Comparison of ENCODE assay signal across 1 cellular context in the genomic region with DNA sequence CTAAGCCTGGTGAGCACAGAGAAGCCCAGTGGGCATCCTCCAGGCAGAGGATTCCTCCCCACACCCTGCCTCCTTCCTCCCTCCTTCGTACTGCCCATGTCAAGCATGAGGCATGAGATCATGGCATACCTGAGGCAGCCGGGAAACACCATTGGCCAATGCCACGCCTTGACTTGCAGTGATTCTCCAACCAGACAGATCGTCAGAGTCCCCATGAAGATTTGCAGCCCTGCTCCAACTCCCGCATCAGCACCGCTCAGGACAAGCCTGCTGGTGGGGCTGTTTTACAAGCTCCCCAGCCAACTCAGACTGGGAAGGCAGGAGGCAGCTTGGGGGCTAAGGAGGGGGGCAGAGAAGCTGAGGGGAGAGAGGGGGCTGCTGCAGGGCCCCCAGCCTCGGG.
TF ChIP-seq lines count a peak whose summit lies in the region.

No MANE protein-coding gene starts in this region.

TF ChIP-seq in HEK293, 187 proteins besides CTCF, POLR2A, EP300 and RAD21:
- TF ChIP-seq ZNF132 (tag by site-specific recombination; IDR thresholded peaks at IDR 0.05; ENCODE audit: borderline replicate concordance) (no peak), ZNF19 (tag by site-specific recombination; IDR thresholded peaks at IDR 0.05; ENCODE audit: low read depth) (no peak), ZNF571 (tag by site-specific recombination; IDR thresholded peaks at IDR 0.05) (no peak), ZNF501 (tag by site-specific recombination; IDR thresholded peaks at IDR 0.05) (no peak), ZXDB (tag by site-specific recombination; IDR thresholded peaks at IDR 0.05) (no peak), ZNF510 (tag by site-specific recombination; IDR thresholded peaks at IDR 0.05; ENCODE audit: insufficient replicate concordance) (no peak), HOXC10 (CRISPR knock-in tag; IDR thresholded peaks at IDR 0.05) (no peak), ZNF350 (tag by site-specific recombination; IDR thresholded peaks at IDR 0.05) (no peak), OVOL3 (tag by site-specific recombination; IDR thresholded peaks at IDR 0.05) (no peak), ZNF555 (tag by site-specific recombination; conservative IDR thresholded peaks at IDR 0.05) (no peak), ZNF423 (tag by site-specific recombination; IDR thresholded peaks at IDR 0.05) (no peak), ZNF202 (tag by site-specific recombination; IDR thresholded peaks at IDR 0.05; ENCODE audit: borderline replicate concordance) (no peak), ZNF670 (tag by site-specific recombination; IDR thresholded peaks at IDR 0.05; ENCODE audit: low read depth) (no peak), ZNF792 (tag by site-specific recombination; IDR thresholded peaks at IDR 0.05) (no peak), ZNF548 (tag by site-specific recombination; IDR thresholded peaks at IDR 0.05) (no peak), ZNF433 (tag by site-specific recombination; IDR thresholded peaks at IDR 0.05; ENCODE audit: low read depth) (no peak), ZEB2 (tag by site-specific recombination; IDR thresholded peaks at IDR 0.05) (0 out of 2 replicates have a peak, but pooled peaks have one; percentile 18), ZNF521 (tag by site-specific recombination; IDR thresholded peaks at IDR 0.05) (no peak), ZBTB8A (tag by site-specific recombination; IDR thresholded peaks at IDR 0.05) (no peak), GLIS1 (tag by site-specific recombination; IDR thresholded peaks at IDR 0.05) (peak; percentile 22; the same call in 1 of the 2 replicates), OSR2 (tag by site-specific recombination; IDR thresholded peaks at IDR 0.05) (no peak), WT1 (tag by site-specific recombination; IDR thresholded peaks at IDR 0.05) (no peak), ZBTB17 (tag by site-specific recombination; IDR thresholded peaks at IDR 0.05) (peak; percentile 38; the same call in 1 of the 2 replicates), ZFP69B (tag by site-specific recombination; IDR thresholded peaks at IDR 0.05) (no peak), ZNF211 (tag by site-specific recombination; IDR thresholded peaks at IDR 0.05; ENCODE audit: low read depth) (no peak), ZNF366 (tag by site-specific recombination; conservative IDR thresholded peaks at IDR 0.05) (no peak), ZNF626 (tag by site-specific recombination; IDR thresholded peaks at IDR 0.05) (no peak), BCL11A (tag by site-specific recombination; IDR thresholded peaks at IDR 0.05; ENCODE audit: low read depth) (no peak), ZNF266 (tag by site-specific recombination; IDR thresholded peaks at IDR 0.05; ENCODE audit: low read depth) (no peak), YY2 (tag by site-specific recombination; IDR thresholded peaks at IDR 0.05) (no peak), SALL2 (tag by site-specific recombination; IDR thresholded peaks at IDR 0.05; ENCODE audit: borderline replicate concordance) (no peak), MZF1 (tag by site-specific recombination; IDR thresholded peaks at IDR 0.05; ENCODE audit: borderline replicate concordance) (no peak), ZNF2 (tag by site-specific recombination; IDR thresholded peaks at IDR 0.05) (no peak), ZNF776 (tag by site-specific recombination; IDR thresholded peaks at IDR 0.05; ENCODE audit: borderline replicate concordance) (no peak), HOXA7 (CRISPR knock-in tag; IDR thresholded peaks at IDR 0.05; ENCODE audit: borderline replicate concordance) (no peak), GLIS2 (tag by site-specific recombination; IDR thresholded peaks at IDR 0.05) (0 out of 2 replicates have a peak, but pooled peaks have one; percentile 51), MEIS1 (CRISPR knock-in tag; IDR thresholded peaks at IDR 0.05; ENCODE audit: borderline replicate concordance) (no peak), EGR2 (tag by site-specific recombination; IDR thresholded peaks at IDR 0.05; ENCODE audit: low read depth) (peak; percentile 22; the same call in 1 of the 2 replicates), SP2 (tag by site-specific recombination; IDR thresholded peaks at IDR 0.05) (peak; percentile 32; the same call in 1 of the 2 replicates), ZNF610 (tag by site-specific recombination; IDR thresholded peaks at IDR 0.05; ENCODE audit: borderline replicate concordance) (no peak)
- TF ChIP-seq, protein P1, sequence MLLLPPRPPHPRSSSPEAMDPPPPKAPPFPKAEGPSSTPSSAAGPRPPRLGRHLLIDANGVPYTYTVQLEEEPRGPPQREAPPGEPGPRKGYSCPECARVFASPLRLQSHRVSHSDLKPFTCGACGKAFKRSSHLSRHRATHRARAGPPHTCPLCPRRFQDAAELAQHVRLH (tag by site-specific recombination; IDR thresholded peaks at IDR 0.05), result no peak
- TF ChIP-seq, protein P2, sequence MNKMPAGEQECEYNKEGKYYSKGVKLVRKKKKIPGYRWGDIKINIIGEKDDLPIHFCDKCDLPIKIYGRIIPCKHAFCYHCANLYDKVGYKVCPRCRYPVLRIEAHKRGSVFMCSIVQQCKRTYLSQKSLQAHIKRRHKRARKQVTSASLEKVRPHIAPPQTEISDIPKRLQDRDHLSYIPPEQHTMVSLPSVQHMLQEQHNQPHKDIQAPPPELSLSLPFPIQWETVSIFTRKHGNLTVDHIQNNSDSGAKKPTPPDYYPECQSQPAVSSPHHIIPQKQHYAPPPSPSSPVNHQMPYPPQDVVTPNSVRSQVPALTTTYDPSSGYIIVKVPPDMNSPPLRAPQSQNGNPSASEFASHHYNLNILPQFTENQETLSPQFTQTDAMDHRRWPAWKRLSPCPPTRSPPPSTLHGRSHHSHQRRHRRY (tag by site-specific recombination; IDR thresholded peaks at IDR 0.05), result no peak
- TF ChIP-seq, protein P3, sequence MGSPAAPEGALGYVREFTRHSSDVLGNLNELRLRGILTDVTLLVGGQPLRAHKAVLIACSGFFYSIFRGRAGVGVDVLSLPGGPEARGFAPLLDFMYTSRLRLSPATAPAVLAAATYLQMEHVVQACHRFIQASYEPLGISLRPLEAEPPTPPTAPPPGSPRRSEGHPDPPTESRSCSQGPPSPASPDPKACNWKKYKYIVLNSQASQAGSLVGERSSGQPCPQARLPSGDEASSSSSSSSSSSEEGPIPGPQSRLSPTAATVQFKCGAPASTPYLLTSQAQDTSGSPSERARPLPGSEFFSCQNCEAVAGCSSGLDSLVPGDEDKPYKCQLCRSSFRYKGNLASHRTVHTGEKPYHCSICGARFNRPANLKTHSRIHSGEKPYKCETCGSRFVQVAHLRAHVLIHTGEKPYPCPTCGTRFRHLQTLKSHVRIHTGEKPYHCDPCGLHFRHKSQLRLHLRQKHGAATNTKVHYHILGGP (tag by site-specific recombination; IDR thresholded peaks at IDR 0.05), result no peak
- TF ChIP-seq, protein P4, sequence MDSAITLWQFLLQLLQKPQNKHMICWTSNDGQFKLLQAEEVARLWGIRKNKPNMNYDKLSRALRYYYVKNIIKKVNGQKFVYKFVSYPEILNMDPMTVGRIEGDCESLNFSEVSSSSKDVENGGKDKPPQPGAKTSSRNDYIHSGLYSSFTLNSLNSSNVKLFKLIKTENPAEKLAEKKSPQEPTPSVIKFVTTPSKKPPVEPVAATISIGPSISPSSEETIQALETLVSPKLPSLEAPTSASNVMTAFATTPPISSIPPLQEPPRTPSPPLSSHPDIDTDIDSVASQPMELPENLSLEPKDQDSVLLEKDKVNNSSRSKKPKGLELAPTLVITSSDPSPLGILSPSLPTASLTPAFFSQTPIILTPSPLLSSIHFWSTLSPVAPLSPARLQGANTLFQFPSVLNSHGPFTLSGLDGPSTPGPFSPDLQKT (IDR thresholded peaks at IDR 0.05; ENCODE audit: borderline replicate concordance, low read depth, low read length), result no peak
- TF ChIP-seq, protein P5, sequence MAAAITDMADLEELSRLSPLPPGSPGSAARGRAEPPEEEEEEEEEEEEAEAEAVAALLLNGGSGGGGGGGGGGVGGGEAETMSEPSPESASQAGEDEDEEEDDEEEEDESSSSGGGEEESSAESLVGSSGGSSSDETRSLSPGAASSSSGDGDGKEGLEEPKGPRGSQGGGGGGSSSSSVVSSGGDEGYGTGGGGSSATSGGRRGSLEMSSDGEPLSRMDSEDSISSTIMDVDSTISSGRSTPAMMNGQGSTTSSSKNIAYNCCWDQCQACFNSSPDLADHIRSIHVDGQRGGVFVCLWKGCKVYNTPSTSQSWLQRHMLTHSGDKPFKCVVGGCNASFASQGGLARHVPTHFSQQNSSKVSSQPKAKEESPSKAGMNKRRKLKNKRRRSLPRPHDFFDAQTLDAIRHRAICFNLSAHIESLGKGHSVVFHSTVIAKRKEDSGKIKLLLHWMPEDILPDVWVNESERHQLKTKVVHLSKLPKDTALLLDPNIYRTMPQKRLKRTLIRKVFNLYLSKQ (tag by site-specific recombination; IDR thresholded peaks at IDR 0.05; ENCODE audit: borderline replicate concordance), result no peak
- TF ChIP-seq, protein P6, sequence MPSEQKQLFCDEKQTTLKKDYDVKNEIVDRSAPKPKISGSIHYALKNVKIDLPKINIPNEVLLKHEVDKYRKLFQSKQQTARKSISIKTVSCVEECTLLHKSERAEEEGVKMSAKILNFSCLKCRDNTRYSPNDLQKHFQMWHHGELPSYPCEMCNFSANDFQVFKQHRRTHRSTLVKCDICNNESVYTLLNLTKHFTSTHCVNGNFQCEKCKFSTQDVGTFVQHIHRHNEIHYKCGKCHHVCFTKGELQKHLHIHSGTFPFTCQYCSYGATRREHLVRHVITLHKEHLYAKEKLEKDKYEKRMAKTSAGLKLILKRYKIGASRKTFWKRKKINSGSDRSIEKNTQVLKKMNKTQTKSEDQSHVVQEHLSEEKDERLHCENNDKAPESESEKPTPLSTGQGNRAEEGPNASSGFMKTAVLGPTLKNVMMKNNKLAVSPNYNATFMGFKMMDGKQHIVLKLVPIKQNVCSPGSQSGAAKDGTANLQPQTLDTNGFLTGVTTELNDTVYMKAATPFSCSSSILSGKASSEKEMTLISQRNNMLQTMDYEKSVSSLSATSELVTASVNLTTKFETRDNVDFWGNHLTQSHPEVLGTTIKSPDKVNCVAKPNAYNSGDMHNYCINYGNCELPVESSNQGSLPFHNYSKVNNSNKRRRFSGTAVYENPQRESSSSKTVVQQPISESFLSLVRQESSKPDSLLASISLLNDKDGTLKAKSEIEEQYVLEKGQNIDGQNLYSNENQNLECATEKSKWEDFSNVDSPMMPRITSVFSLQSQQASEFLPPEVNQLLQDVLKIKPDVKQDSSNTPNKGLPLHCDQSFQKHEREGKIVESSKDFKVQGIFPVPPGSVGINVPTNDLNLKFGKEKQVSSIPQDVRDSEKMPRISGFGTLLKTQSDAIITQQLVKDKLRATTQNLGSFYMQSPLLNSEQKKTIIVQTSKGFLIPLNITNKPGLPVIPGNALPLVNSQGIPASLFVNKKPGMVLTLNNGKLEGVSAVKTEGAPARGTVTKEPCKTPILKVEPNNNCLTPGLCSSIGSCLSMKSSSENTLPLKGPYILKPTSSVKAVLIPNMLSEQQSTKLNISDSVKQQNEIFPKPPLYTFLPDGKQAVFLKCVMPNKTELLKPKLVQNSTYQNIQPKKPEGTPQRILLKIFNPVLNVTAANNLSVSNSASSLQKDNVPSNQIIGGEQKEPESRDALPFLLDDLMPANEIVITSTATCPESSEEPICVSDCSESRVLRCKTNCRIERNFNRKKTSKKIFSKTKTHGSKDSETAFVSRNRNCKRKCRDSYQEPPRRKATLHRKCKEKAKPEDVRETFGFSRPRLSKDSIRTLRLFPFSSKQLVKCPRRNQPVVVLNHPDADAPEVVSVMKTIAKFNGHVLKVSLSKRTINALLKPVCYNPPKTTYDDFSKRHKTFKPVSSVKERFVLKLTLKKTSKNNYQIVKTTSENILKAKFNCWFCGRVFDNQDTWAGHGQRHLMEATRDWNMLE (tag by site-specific recombination; conservative IDR thresholded peaks at IDR 0.05; ENCODE audit: low read depth), result no peak
- TF ChIP-seq, protein P7, sequence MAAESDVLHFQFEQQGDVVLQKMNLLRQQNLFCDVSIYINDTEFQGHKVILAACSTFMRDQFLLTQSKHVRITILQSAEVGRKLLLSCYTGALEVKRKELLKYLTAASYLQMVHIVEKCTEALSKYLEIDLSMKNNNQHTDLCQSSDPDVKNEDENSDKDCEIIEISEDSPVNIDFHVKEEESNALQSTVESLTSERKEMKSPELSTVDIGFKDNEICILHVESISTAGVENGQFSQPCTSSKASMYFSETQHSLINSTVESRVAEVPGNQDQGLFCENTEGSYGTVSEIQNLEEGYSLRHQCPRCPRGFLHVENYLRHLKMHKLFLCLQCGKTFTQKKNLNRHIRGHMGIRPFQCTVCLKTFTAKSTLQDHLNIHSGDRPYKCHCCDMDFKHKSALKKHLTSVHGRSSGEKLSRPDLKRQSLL (tag by site-specific recombination; IDR thresholded peaks at IDR 0.05), result no peak
- TF ChIP-seq, protein P8, sequence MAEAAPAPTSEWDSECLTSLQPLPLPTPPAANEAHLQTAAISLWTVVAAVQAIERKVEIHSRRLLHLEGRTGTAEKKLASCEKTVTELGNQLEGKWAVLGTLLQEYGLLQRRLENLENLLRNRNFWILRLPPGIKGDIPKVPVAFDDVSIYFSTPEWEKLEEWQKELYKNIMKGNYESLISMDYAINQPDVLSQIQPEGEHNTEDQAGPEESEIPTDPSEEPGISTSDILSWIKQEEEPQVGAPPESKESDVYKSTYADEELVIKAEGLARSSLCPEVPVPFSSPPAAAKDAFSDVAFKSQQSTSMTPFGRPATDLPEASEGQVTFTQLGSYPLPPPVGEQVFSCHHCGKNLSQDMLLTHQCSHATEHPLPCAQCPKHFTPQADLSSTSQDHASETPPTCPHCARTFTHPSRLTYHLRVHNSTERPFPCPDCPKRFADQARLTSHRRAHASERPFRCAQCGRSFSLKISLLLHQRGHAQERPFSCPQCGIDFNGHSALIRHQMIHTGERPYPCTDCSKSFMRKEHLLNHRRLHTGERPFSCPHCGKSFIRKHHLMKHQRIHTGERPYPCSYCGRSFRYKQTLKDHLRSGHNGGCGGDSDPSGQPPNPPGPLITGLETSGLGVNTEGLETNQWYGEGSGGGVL (tag by site-specific recombination; IDR thresholded peaks at IDR 0.05), result no peak
- TF ChIP-seq, protein P9, sequence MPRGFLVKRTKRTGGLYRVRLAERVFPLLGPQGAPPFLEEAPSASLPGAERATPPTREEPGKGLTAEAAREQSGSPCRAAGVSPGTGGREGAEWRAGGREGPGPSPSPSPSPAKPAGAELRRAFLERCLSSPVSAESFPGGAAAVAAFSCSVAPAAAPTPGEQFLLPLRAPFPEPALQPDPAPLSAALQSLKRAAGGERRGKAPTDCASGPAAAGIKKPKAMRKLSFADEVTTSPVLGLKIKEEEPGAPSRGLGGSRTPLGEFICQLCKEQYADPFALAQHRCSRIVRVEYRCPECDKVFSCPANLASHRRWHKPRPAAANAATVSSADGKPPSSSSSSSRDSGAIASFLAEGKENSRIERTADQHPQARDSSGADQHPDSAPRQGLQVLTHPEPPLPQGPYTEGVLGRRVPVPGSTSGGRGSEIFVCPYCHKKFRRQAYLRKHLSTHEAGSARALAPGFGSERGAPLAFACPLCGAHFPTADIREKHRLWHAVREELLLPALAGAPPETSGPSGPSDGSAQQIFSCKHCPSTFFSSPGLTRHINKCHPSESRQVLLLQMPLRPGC (tag by site-specific recombination; IDR thresholded peaks at IDR 0.05), result no peak
